In the genomic region with DNA sequence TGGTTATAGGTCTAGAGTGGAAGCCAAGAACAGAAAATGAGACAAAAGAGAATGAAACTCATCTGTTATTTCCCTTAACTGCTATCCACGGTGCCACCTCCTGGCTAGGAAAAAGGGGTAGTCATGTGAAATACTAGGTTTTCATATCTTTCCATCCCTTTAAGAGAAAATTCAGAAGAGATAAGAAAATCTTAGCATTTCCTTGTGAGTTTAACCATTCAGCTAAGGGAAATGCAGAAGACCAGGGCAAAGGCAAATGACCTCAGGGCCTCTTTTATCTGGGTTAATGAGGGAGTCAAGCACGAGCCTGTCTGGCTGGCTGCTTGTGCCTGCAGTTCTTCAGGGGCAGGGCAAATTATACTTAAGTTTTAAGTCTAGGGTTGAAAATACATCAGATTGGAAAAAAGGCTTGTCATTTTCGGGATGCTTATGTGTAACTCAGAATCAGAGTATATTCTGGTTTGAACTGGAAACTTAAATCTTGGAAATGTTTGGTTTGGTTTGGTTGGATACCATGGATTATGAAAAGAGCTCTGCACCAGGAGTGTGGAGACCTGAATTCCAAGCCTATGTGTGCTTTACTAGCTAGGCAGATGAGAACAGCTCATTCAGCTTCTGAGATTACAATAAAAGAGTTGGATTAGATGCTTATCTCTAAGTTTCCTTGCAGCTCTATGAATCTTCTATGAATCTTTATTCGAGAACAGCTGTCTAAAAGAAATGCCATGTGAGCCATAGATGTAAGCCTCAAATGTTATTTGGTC, we compare ENCODE assay signal across 9 cellular contexts. TPM values are rescaled to one million over a fixed set of nuclear protein-coding genes. Genes with fewer than 3 reads are reported as not detected.
DNase-seq lines count a peak whose midpoint lies in the region; ATAC-seq and TF ChIP-seq lines count a peak whose summit lies in the region.
"Had no signal": no experiment of that assay in that cellular context is flagged by ENCODE, and none has a peak within 500 bp of the region (broad histone marks: within the 10 kb centered on the region; RNA-seq: fewer than 3 reads in every experiment).

No MANE protein-coding gene starts in this region.

- H3K4me2 ChIP-seq in SK-N-SH = 0 out of 2 replicates have a peak overlapping the region, but pooled peaks have one; percentile 5

- no peak for TF ChIP-seq POLR2A in esophagus squamous epithelium (IDR thresholded peaks at IDR 0.05)

- H3K4me3 ChIP-seq in SK-N-SH (ENCODE audit: low read depth in 2 of 2, low read length in 1 of 2) (no peak overlapping the region), esophagus squamous epithelium (no peak overlapping the region), thoracic aorta (peak overlapping the region; percentile 31)

- peak; percentile 41 for ATAC-seq in Right ventricle myocardium superior (ENCODE audit: poor library complexity)
- no peak for ATAC-seq in left cardiac atrium
- no peak for ATAC-seq in thoracic aorta (ENCODE audit: insufficient number of reproducible peaks, low FRiP score, low read depth)
- ATAC-seq in GM21447 (IDR thresholded peaks at IDR 0.05; ENCODE audit: unreplicated experiment) = no peak

- 0 out of 2 replicates have a peak, but pooled peaks have one; percentile 20 for TF ChIP-seq RAD21 in SK-N-SH (IDR thresholded peaks at IDR 0.05; ENCODE audit: low read length)

- H3K36me3 ChIP-seq in SK-N-SH (replicated peaks in 1 of 2; ENCODE audit: control insufficient read depth in 1 of 2, insufficient read depth in 2 of 2, low read length in 1 of 2) (peaks cover 0 to 3% of the 10 kb centered on the region in 2 experiments), esophagus squamous epithelium (no peaks in the 10 kb centered on the region), thoracic aorta (no peaks in the 10 kb centered on the region)

- H3K9me3 ChIP-seq in SK-N-SH (no peaks in the 10 kb centered on the region), esophagus squamous epithelium (no peaks in the 10 kb centered on the region), thoracic aorta (no peaks in the 10 kb centered on the region)

- H3K27me3 ChIP-seq in SK-N-SH (ENCODE audit: insufficient read depth) = no peaks in the 10 kb centered on the region
- no peaks in the 10 kb centered on the region for H3K27me3 ChIP-seq in esophagus squamous epithelium
- no peaks in the 10 kb centered on the region for H3K27me3 ChIP-seq in thoracic aorta (replicated peaks; ENCODE audit: insufficient read depth)

- TF ChIP-seq CTCF in SK-N-SH (IDR thresholded peaks at IDR 0.05) = peak; percentile 43
- TF ChIP-seq CTCF in esophagus squamous epithelium (IDR thresholded peaks at IDR 0.05) = no peak
- no peak for TF ChIP-seq CTCF in thoracic aorta (IDR thresholded peaks at IDR 0.05)

- CTCF ChIA-PET in SK-N-SH (lab: Yijun Ruan, JAX) = interaction anchor here (0.9 kb wide), 1 partner anchor 20 kb away, joined by 3 read pairs; a partner anchor contains a TSS

- H3K4me1 ChIP-seq in SK-N-SH (ENCODE audit: control insufficient read depth in 1 of 2, insufficient read depth in 2 of 2, low read depth in 1 of 2, low read length in 1 of 2) (peaks cover 12 to 22% of the 10 kb centered on the region in 2 experiments; a peak in 3 of 4 replicates), esophagus squamous epithelium (peaks cover 14 to 74% (median 30%) of the 10 kb centered on the region in 3 donors), thoracic aorta (ENCODE audit: control insufficient read depth in 1 of 2, low read depth in 2 of 2) (peaks cover 27 to 86% of the 10 kb centered on the region in 2 donors)

- no peak overlapping the region for H2AFZ ChIP-seq in SK-N-SH (ENCODE audit: low read depth)

- POLR2A ChIA-PET in SK-N-SH (lab: Yijun Ruan, JAX) = no interaction called here

- intact Hi-C loops in Right ventricle myocardium superior (cut with DNase I) (no loop called here), left cardiac atrium (cut with DNase I) (no loop called here), esophagus squamous epithelium (cut with DNase I) (no loop called here)

- 61% methylated on average over 4 of the region's 4 CpGs for WGBS in SK-N-SH (ENCODE audit: low lambda C conversion rate)
- WGBS in esophagus squamous epithelium, 2 donors = 27 to 35% methylated on average over 4 of the region's 4 CpGs

- H3K27ac ChIP-seq in SK-N-SH (ENCODE audit: low read depth in 2 of 2, low read length in 1 of 2) (peak overlapping the region; percentile 39 to 70), esophagus squamous epithelium (peak overlapping the region in 3 of 4 donors; percentile 35 to 59 (median 45)), thoracic aorta (peak overlapping the region; percentile 64 to 76)

- TF ChIP-seq EP300 in SK-N-SH (IDR thresholded peaks at IDR 0.05; ENCODE audit: borderline replicate concordance in 1 of 2, low read depth in 1 of 2, low read length in 1 of 2) = no peak

- no peaks in the 10 kb centered on the region for H4K20me1 ChIP-seq in SK-N-SH (ENCODE audit: insufficient read depth)

- no peaks in the 10 kb centered on the region; the same call in 1 of the 2 replicates for H3K79me2 ChIP-seq in SK-N-SH (ENCODE audit: insufficient read depth)

- DNase-seq in Right ventricle myocardium superior (no peak), left cardiac atrium (no peak), SK-N-SH (peak; percentile 22), esophagus squamous epithelium (lab: John Stamatoyannopoulos, UW) (no peak), thoracic aorta (ENCODE audit: low spot score) (no peak), T-helper 9 cell (no peak)
- no peak for DNase-seq in activated CD4-positive, alpha-beta T cell treated with anti-CD3 and anti-CD28 coated beads for 48 hours
- DNase-seq: nucleus accumbens had no signal

- peaks cover 7% of the 10 kb centered on the region for H3F3A ChIP-seq in SK-N-SH (replicated peaks; ENCODE audit: insufficient read depth)

- no peak overlapping the region for H3K9ac ChIP-seq in SK-N-SH

- H3K9me2 ChIP-seq in SK-N-SH = no peaks in the 10 kb centered on the region

TF ChIP-seq in SK-N-SH, 30 proteins besides CTCF, POLR2A, EP300 and RAD21:
- 0 out of 2 replicates have a peak, but pooled peaks have one; percentile 11 for TF ChIP-seq TCF12 (IDR thresholded peaks at IDR 0.05)
- TF ChIP-seq SMC3 (IDR thresholded peaks at IDR 0.05; ENCODE audit: low read depth, low read length) = 0 out of 2 replicates have a peak, but pooled peaks have one; percentile 12
- TF ChIP-seq CHD2 (IDR thresholded peaks at IDR 0.05; ENCODE audit: low read length, partially characterized antibody) = no peak
- TF ChIP-seq JUND (IDR thresholded peaks at IDR 0.05) = no peak

RNA-seq across cellular contexts. Expression of a gene that starts 19.9 kb away (rescaled TPM):
- total RNA-seq in Right ventricle myocardium superior (317 TPM), left cardiac atrium (100 to 1,000 TPM; 281 to 313 TPM), esophagus squamous epithelium (100 to 1,000 TPM in 1 of 4 donors, 10 to 100 TPM in 3; 23.8 to 146 (median 54.2) TPM), thoracic aorta (100 to 1,000 TPM; 209 to 215 TPM)
- polyA plus RNA-seq in SK-N-SH (2012; rRNA removed) = 23.9 and 25.4 TPM in 2 replicates
- polyA plus RNA-seq in SK-N-SH (2012; cell fraction: cytosol; rRNA removed) = 28.2 and 28.7 TPM in 2 replicates
- 23.2 and 28.5 TPM in 2 replicates for polyA plus RNA-seq in SK-N-SH (2012; cell fraction: nucleus; rRNA removed)
